15 cellular contexts compared by ENCODE assay signal in the genomic region with DNA sequence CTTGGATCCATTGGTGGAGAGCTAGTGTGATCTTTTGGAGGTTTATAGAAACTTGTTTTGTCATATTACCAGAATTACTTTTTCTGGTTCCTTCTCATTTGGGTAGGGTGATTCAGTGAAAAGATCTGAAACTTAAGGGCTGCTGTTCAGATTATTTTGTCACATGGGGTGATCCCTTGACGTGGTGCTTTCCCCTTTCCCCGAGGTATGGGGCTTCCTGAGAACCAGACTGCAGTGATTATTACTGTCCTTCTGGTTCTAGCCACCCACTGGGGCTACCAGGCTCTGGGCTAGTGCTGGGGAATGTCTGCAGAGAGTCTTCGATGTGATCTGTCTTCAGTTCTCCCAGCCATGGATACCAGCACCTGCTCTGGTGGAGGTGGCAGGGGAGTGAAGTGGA.
DNase-seq lines count a peak whose midpoint lies in the region; ATAC-seq and TF ChIP-seq lines count a peak whose summit lies in the region.
"Had no signal": no experiment of that assay in that cellular context is flagged by ENCODE, and none has a peak within 500 bp of the region (broad histone marks: within the 10 kb centered on the region; RNA-seq: fewer than 3 reads in every experiment).

No MANE protein-coding gene starts in this region.

- ATAC-seq in GM18511 (IDR thresholded peaks at IDR 0.05; ENCODE audit: unreplicated experiment), result peak; percentile 59
- ATAC-seq in HG02852 (IDR thresholded peaks at IDR 0.05; ENCODE audit: unreplicated experiment), result peak; percentile 54

- H4K91ac ChIP-seq in neuronal stem cell (ENCODE audit: low read depth, low read length, poor library complexity), result no peak overlapping the region

- TF ChIP-seq POLR2A in vagina (IDR thresholded peaks at IDR 0.05) (no peak), esophagus squamous epithelium (IDR thresholded peaks at IDR 0.05) (no peak)

- no peak overlapping the region for H2BK5ac ChIP-seq in neuronal stem cell (ENCODE audit: low read length)

- intact Hi-C loops in vagina (cut with DNase I), result no loop called here
- intact Hi-C loops in esophagus squamous epithelium (cut with DNase I), result no loop called here

- H3K14ac ChIP-seq in neuronal stem cell (ENCODE audit: low read length), result no peak overlapping the region

- no peak overlapping the region for H4K8ac ChIP-seq in neuronal stem cell (ENCODE audit: low read depth, low read length)

- no peaks in the 10 kb centered on the region for H4K20me1 ChIP-seq in OCI-LY3 (ENCODE audit: insufficient read depth, low read length)
- H4K20me1 ChIP-seq: BLaER1 had no signal

- H2BK120ac ChIP-seq in neuronal stem cell (ENCODE audit: low read depth, low read length), result no peak overlapping the region

- H2AK5ac ChIP-seq in neuronal stem cell (ENCODE audit: low read depth, low read length), result no peak overlapping the region

- no peaks in the 10 kb centered on the region for H3K79me1 ChIP-seq in neuronal stem cell (ENCODE audit: low read depth, low read length)

- H3K4me1 ChIP-seq in OCI-LY3 (ENCODE audit: low read length), result peaks cover 14% of the 10 kb centered on the region
- H3K4me1 ChIP-seq in neuronal stem cell (ENCODE audit: control insufficient read depth in 2 of 2, insufficient read depth in 1 of 2, low read depth in 1 of 2, low read length in 2 of 2), result no peaks in the 10 kb centered on the region
- H3K4me1 ChIP-seq in vagina, result no peaks in the 10 kb centered on the region
- H3K4me1 ChIP-seq in esophagus squamous epithelium, result no peaks in the 10 kb centered on the region

- no peak overlapping the region for H3K18ac ChIP-seq in neuronal stem cell (ENCODE audit: low read length)

- H3K27me3 ChIP-seq in OCI-LY3 (ENCODE audit: low read depth, low read length) (no peaks in the 10 kb centered on the region), neuronal stem cell (ENCODE audit: control insufficient read depth in 3 of 3, insufficient read depth in 3 of 3, low read depth in 1 of 3, low read length in 3 of 3) (no peaks in the 10 kb centered on the region), vagina (no peaks in the 10 kb centered on the region), esophagus squamous epithelium (no peaks in the 10 kb centered on the region)
- H3K27me3 ChIP-seq: BLaER1 had no signal

- H2BK15ac ChIP-seq in neuronal stem cell (ENCODE audit: low read length), result no peak overlapping the region

- H3K4me3 ChIP-seq in OCI-LY3 (ENCODE audit: low read length) (no peak overlapping the region), neuronal stem cell (ENCODE audit: low read length in 2 of 2) (no peak overlapping the region), vagina (no peak overlapping the region), esophagus squamous epithelium (no peak overlapping the region)
- H3K4me3 ChIP-seq: BLaER1 had no signal

- H3K9me3 ChIP-seq in OCI-LY3 (ENCODE audit: insufficient read depth, low read length), result no peaks in the 10 kb centered on the region
- peaks cover 0 to 2% of the 10 kb centered on the region in 2 donors for H3K9me3 ChIP-seq in neuronal stem cell (replicated peaks in 1 of 2; ENCODE audit: control insufficient read depth in 2 of 2, insufficient read depth in 1 of 2, low read depth in 1 of 2, low read length in 2 of 2)
- H3K9me3 ChIP-seq in vagina, result no peaks in the 10 kb centered on the region
- no peaks in the 10 kb centered on the region for H3K9me3 ChIP-seq in esophagus squamous epithelium
- H3K9me3 ChIP-seq: BLaER1 had no signal

- H3K27ac ChIP-seq in OCI-LY3 (ENCODE audit: low read length), result no peak overlapping the region; the same call in 1 of the 2 replicates
- H3K27ac ChIP-seq in neuronal stem cell (replicated peaks; ENCODE audit: low read length), result no peak overlapping the region
- no peak overlapping the region for H3K27ac ChIP-seq in vagina
- H3K27ac ChIP-seq in esophagus squamous epithelium, result no peak overlapping the region
- H3K27ac ChIP-seq: BLaER1 had no signal

- TF ChIP-seq CTCF in OCI-LY3 (IDR thresholded peaks at IDR 0.05; ENCODE audit: low read depth, low read length) (no peak), vagina (IDR thresholded peaks at IDR 0.05) (no peak), esophagus squamous epithelium (IDR thresholded peaks at IDR 0.05) (no peak)

- no CpG with 5 or more reads among the region's 3 CpGs for WGBS in neuronal stem cell (ENCODE audit: extremely low coverage in 2 of 2, insufficient read length in 2 of 2, insufficient replicate concordance in 1 of 2), 2 donors
- 23 to 40% methylated on average over 2 of the region's 3 CpGs for WGBS in esophagus squamous epithelium, 2 donors

- H3K36me3 ChIP-seq in OCI-LY3 (replicated peaks; ENCODE audit: low read depth, low read length), result no peaks in the 10 kb centered on the region
- peaks cover 0 to 2% of the 10 kb centered on the region in 2 donors for H3K36me3 ChIP-seq in neuronal stem cell (replicated peaks in 1 of 2; ENCODE audit: control insufficient read depth in 2 of 2, insufficient read depth in 2 of 2, low read length in 2 of 2)
- H3K36me3 ChIP-seq in vagina, result no peaks in the 10 kb centered on the region
- H3K36me3 ChIP-seq in esophagus squamous epithelium, result no peaks in the 10 kb centered on the region
- H3K36me3 ChIP-seq: BLaER1 had no signal

- H3K23ac ChIP-seq in neuronal stem cell (ENCODE audit: low read depth, low read length, poor library complexity), result no peak overlapping the region

- no peak overlapping the region for H3K9ac ChIP-seq in OCI-LY3 (ENCODE audit: low read length)
- no peak overlapping the region for H3K9ac ChIP-seq in neuronal stem cell (ENCODE audit: low read depth, low read length, poor library complexity)
- H3K9ac ChIP-seq: BLaER1 had no signal

- DNase-seq in neuronal stem cell (ENCODE audit: low spot score), result no peak
- DNase-seq in vagina (ENCODE audit: extremely low spot score in 2 of 2), result no peak
- no peak for DNase-seq in COLO668 (lab: John Stamatoyannopoulos, UW; ENCODE audit: unreplicated experiment)
- no peak for DNase-seq in esophagus squamous epithelium (lab: John Stamatoyannopoulos, UW)
- DNase-seq: 8988T; Calu3; CD4-positive, alpha-beta memory T cell; DMS79 treated with DMSO at 0.1 percent for 48 hours; GF-D8; H9; KG1 had no signal

- H3K79me2 ChIP-seq in OCI-LY3 (ENCODE audit: low read length), result no peaks in the 10 kb centered on the region

- H3K4me2 ChIP-seq in OCI-LY3 (ENCODE audit: low read length) (peak overlapping the region; percentile 9; the same call in 1 of the 2 replicates), neuronal stem cell (ENCODE audit: insufficient read depth, low read length, poor library complexity, severe bottlenecking) (no peak overlapping the region)

- no peak overlapping the region for H2BK12ac ChIP-seq in neuronal stem cell (ENCODE audit: low read length)

- no peak overlapping the region for H3K4ac ChIP-seq in neuronal stem cell (ENCODE audit: low read length)

- peak overlapping the region; percentile 64 for H2AFZ ChIP-seq in OCI-LY3 (ENCODE audit: low read depth, low read length)
- peak overlapping the region; percentile 17 for H2AFZ ChIP-seq in neuronal stem cell (ENCODE audit: low read length)
